Comparison of ENCODE assay signal across 10 cellular contexts in genomic region chr2:11056614-11057013, GRCh38.
DNase-seq lines count a peak whose midpoint lies in the region; ATAC-seq lines count a peak whose summit lies in the region.
"Had no signal": no experiment of that assay in that cellular context is flagged by ENCODE, and none has a peak within 500 bp of the region (broad histone marks: within the 10 kb centered on the region; RNA-seq: fewer than 3 reads in every experiment).

No MANE protein-coding gene starts in this region.

- DNase-seq in ELR (ENCODE audit: low read depth): peak; percentile 84
- DNase-seq in NCI-H1694 treated with DMSO at 0.1 percent for 48 hours (lab: John Stamatoyannopoulos, UW): peak; percentile 28
- DNase-seq in amniotic stem cell (lab: John Stamatoyannopoulos, UW): peak; percentile 78
- peak; percentile 20 for DNase-seq in medulla oblongata (ENCODE audit: extremely low spot score)
- DNase-seq in activated CD4-positive, alpha-beta T cell treated with anti-CD3 and anti-CD28 coated beads for 1 hour: no peak
- DNase-seq: activated effector memory CD4-positive, alpha-beta T cell treated with anti-CD3 and anti-CD28 coated beads, Interleukin-2, amount 50 U/mL, for 16 hours; stomach had no signal

- no peak for ATAC-seq in HG02678 (IDR thresholded peaks at IDR 0.05; ENCODE audit: unreplicated experiment)
- no peak for ATAC-seq in GM18511 (IDR thresholded peaks at IDR 0.05; ENCODE audit: unreplicated experiment)
- no peak for ATAC-seq in GM19452 (IDR thresholded peaks at IDR 0.05; ENCODE audit: unreplicated experiment)
